ENCODE assay signal across 16 cellular contexts in the genomic region with DNA sequence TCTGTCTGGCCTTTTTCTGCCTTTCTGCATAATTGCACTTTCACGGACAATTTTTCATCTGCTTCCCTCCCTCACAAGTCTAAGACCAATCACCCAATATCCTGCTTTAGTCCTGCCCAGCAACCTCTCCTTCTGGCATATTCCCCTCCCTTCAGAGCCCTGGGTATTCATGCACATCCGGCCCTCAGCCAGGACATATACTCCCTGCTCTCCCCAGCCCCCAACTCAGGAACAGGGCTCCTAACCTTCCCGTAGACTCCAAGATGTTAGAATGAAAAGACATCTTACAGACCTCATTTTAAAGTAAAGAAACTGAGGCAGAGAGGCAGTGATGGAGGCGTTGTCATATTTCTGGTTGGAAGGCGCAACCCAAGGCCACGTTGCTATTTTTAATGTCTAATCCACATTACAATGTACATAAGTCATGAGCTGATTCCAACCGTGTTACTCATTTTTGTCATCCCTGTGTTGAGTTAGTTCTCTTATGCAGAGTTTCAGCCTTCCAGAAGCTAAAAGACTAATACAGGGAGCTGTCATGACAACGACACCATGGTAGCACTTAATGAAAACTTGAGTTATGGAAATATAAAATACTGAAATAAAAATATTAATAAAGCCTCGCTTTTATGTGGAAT.
A peak's percentile ranks its signal among the peaks of the same experiment; 100 is the strongest.
DNase-seq lines count a peak whose midpoint lies in the region; ATAC-seq and TF ChIP-seq lines count a peak whose summit lies in the region.
"Had no signal": no experiment of that assay in that cellular context is flagged by ENCODE, and none has a peak within 500 bp of the region (broad histone marks: within the 10 kb centered on the region; RNA-seq: fewer than 3 reads in every experiment).

No MANE protein-coding gene starts in this region.

- WGBS in SK-N-SH (ENCODE audit: low lambda C conversion rate): 42% methylated on average over 9 of the region's 9 CpGs

- TF ChIP-seq RAD21 in SK-N-SH (IDR thresholded peaks at IDR 0.05; ENCODE audit: low read length): no peak

- no peaks in the 10 kb centered on the region for H4K20me1 ChIP-seq in SK-N-SH (ENCODE audit: insufficient read depth)

- H3K27ac ChIP-seq in SK-N-SH (ENCODE audit: low read depth in 2 of 2, low read length in 1 of 2): peak overlapping the region in 1 of 2 experiments; percentile 88; a peak in 2 of 4 replicates
- H3K27ac ChIP-seq: KMS-11, right lobe of liver had no signal

- CTCF ChIA-PET in SK-N-SH (lab: Yijun Ruan, JAX): no interaction called here

- H2AFZ ChIP-seq in SK-N-SH (ENCODE audit: low read depth): peak overlapping the region; percentile 85; the same call in 1 of the 2 replicates

- peaks cover 0 to 26% of the 10 kb centered on the region in 2 experiments; a peak in 2 of 4 replicates for H3K4me1 ChIP-seq in SK-N-SH (ENCODE audit: control insufficient read depth in 1 of 2, insufficient read depth in 2 of 2, low read depth in 1 of 2, low read length in 1 of 2)
- H3K4me1 ChIP-seq: right lobe of liver had no signal

- H3F3A ChIP-seq in SK-N-SH (replicated peaks; ENCODE audit: insufficient read depth): peaks cover 26% of the 10 kb centered on the region

- H3K27me3 ChIP-seq in SK-N-SH (ENCODE audit: insufficient read depth): no peaks in the 10 kb centered on the region
- H3K27me3 ChIP-seq: right lobe of liver had no signal

- no peaks in the 10 kb centered on the region for H3K9me2 ChIP-seq in SK-N-SH

- no peaks in the 10 kb centered on the region for H3K79me2 ChIP-seq in SK-N-SH (ENCODE audit: insufficient read depth)

- ATAC-seq in GM19397 (IDR thresholded peaks at IDR 0.05; ENCODE audit: unreplicated experiment): no peak
- ATAC-seq: esophagus mucosa, right lobe of liver had no signal

- no peaks in the 10 kb centered on the region for H3K9me3 ChIP-seq in SK-N-SH
- H3K9me3 ChIP-seq: right lobe of liver had no signal

- peak in 1 of 2 experiments; percentile 43; a peak in 1 of 4 replicates for TF ChIP-seq EP300 in SK-N-SH (IDR thresholded peaks at IDR 0.05; ENCODE audit: borderline replicate concordance in 1 of 2, low read depth in 1 of 2, low read length in 1 of 2)

- no peaks in the 10 kb centered on the region for H3K36me3 ChIP-seq in SK-N-SH (replicated peaks in 1 of 2; ENCODE audit: control insufficient read depth in 1 of 2, insufficient read depth in 2 of 2, low read length in 1 of 2)
- H3K36me3 ChIP-seq: right lobe of liver had no signal

- POLR2A ChIA-PET in SK-N-SH (lab: Yijun Ruan, JAX): no interaction called here

- H3K4me3 ChIP-seq in SK-N-SH (ENCODE audit: low read depth in 2 of 2, low read length in 1 of 2) (no peak overlapping the region), fibroblast of pulmonary artery (replicated peaks; ENCODE audit: low read depth, low read length) (no peak overlapping the region), skeletal muscle cell (ENCODE audit: low read depth, low read length) (no peak overlapping the region)
- H3K4me3 ChIP-seq: right lobe of liver had no signal

- TF ChIP-seq CTCF in SK-N-SH (IDR thresholded peaks at IDR 0.05) (no peak), fibroblast of pulmonary artery (IDR thresholded peaks at IDR 0.05; ENCODE audit: low read length, missing control alignments) (no peak)

- DNase-seq in EL (peak; percentile 86), SK-N-SH (no peak), fibroblast of pulmonary artery (ENCODE audit: low read depth) (peak; percentile 74), skeletal muscle cell (ENCODE audit: low read depth) (peak; percentile 57), NCI-H748 treated with DMSO at 0.1 percent for 48 hours (lab: John Stamatoyannopoulos, UW) (no peak), NCI-H2196 (lab: John Stamatoyannopoulos, UW; ENCODE audit: unreplicated experiment) (no peak), AML-193 (lab: John Stamatoyannopoulos, UW) (no peak)
- DNase-seq: activated CD4-positive, alpha-beta memory T cell treated with anti-CD3 and anti-CD28 coated beads for 36 hours; activated naive CD4-positive, alpha-beta T cell; NCI-H187; NCI-H69; right lobe of liver; T1000 had no signal

- peak overlapping the region; percentile 76 for H3K9ac ChIP-seq in SK-N-SH
- H3K9ac ChIP-seq: KMS-11 had no signal

- H3K4me2 ChIP-seq in SK-N-SH: peak overlapping the region; percentile 34; the same call in 1 of the 2 replicates
- H3K4me2 ChIP-seq: KMS-11 had no signal

TF ChIP-seq in SK-N-SH, 30 proteins besides CTCF, POLR2A, EP300 and RAD21:
- TF ChIP-seq TCF12 (IDR thresholded peaks at IDR 0.05) (0 out of 2 replicates have a peak, but pooled peaks have one; percentile 38), JUND (IDR thresholded peaks at IDR 0.05) (peak; percentile 49), ELF1 (IDR thresholded peaks at IDR 0.05) (no peak), FOSL2 (IDR thresholded peaks at IDR 0.05; ENCODE audit: borderline replicate concordance, low read depth) (peak; percentile 71; the same call in 1 of the 2 replicates), MEF2A (IDR thresholded peaks at IDR 0.05; ENCODE audit: borderline replicate concordance, low read depth) (peak; percentile 69; the same call in 1 of the 2 replicates), YY1 (IDR thresholded peaks at IDR 0.05; ENCODE audit: low read depth) (no peak)
- TF ChIP-seq, protein P1, sequence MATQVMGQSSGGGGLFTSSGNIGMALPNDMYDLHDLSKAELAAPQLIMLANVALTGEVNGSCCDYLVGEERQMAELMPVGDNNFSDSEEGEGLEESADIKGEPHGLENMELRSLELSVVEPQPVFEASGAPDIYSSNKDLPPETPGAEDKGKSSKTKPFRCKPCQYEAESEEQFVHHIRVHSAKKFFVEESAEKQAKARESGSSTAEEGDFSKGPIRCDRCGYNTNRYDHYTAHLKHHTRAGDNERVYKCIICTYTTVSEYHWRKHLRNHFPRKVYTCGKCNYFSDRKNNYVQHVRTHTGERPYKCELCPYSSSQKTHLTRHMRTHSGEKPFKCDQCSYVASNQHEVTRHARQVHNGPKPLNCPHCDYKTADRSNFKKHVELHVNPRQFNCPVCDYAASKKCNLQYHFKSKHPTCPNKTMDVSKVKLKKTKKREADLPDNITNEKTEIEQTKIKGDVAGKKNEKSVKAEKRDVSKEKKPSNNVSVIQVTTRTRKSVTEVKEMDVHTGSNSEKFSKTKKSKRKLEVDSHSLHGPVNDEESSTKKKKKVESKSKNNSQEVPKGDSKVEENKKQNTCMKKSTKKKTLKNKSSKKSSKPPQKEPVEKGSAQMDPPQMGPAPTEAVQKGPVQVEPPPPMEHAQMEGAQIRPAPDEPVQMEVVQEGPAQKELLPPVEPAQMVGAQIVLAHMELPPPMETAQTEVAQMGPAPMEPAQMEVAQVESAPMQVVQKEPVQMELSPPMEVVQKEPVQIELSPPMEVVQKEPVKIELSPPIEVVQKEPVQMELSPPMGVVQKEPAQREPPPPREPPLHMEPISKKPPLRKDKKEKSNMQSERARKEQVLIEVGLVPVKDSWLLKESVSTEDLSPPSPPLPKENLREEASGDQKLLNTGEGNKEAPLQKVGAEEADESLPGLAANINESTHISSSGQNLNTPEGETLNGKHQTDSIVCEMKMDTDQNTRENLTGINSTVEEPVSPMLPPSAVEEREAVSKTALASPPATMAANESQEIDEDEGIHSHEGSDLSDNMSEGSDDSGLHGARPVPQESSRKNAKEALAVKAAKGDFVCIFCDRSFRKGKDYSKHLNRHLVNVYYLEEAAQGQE (IDR thresholded peaks at IDR 0.05; ENCODE audit: low read depth, low read length): no peak
- TF ChIP-seq, protein P2, sequence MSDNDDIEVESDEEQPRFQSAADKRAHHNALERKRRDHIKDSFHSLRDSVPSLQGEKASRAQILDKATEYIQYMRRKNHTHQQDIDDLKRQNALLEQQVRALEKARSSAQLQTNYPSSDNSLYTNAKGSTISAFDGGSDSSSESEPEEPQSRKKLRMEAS (IDR thresholded peaks at IDR 0.05; ENCODE audit: low read depth): 0 out of 2 replicates have a peak, but pooled peaks have one; percentile 44
- TF ChIP-seq, protein P3, sequence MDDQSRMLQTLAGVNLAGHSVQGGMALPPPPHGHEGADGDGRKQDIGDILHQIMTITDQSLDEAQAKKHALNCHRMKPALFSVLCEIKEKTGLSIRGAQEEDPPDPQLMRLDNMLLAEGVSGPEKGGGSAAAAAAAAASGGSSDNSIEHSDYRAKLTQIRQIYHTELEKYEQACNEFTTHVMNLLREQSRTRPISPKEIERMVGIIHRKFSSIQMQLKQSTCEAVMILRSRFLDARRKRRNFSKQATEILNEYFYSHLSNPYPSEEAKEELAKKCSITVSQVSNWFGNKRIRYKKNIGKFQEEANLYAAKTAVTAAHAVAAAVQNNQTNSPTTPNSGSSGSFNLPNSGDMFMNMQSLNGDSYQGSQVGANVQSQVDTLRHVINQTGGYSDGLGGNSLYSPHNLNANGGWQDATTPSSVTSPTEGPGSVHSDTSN (IDR thresholded peaks at IDR 0.05): peak; percentile 45

Comparison
In these comparisons a context has a peak if more than half of its experiments do, and no peak if none do; other contexts are left out.
1. DNase-seq: peak in EL (single experiment), fibroblast of pulmonary artery (single experiment) and skeletal muscle cell (single experiment); none in SK-N-SH (single experiment), NCI-H748 treated with DMSO at 0.1 percent for 48 hours (single experiment), NCI-H2196 (single experiment) and AML-193 (0 of 2).